Comparison of ENCODE assay signal across 28 cellular contexts in genomic region chr14:50479041-50479440, GRCh38.
"Had no signal": no experiment of that assay in that cellular context is flagged by ENCODE, and none has a peak within 500 bp of the region (broad histone marks: within the 10 kb centered on the region; RNA-seq: fewer than 3 reads in every experiment).

No MANE protein-coding gene starts in this region.

- ATAC-seq: mucosa of descending colon; natural killer cell treated with Interleukin-12 subunit alpha and Interleukin-12 subunit beta and Interleukin-15 and Interleukin-18, amount 100 ng/mL, for 72 hours; sciatic nerve; stimulated activated effector memory CD8-positive, alpha-beta T cell treated with anti-CD3 and anti-CD28 coated beads, Interleukin-12 subunit alpha, Interleukin-12 subunit beta, amount 100 ng/mL, for 72 hours had no signal

- H3K27ac ChIP-seq: coronary artery, esophagus squamous epithelium, neural progenitor cell, parathyroid adenoma, prostate gland, right atrium auricular region, stomach, thyroid gland had no signal

- H3K9me3 Mint-ChIP-seq: natural killer cell treated with Interleukin-12 subunit alpha and Interleukin-12 subunit beta and Interleukin-15 and Interleukin-18, amount 100 ng/mL, for 72 hours; stimulated activated effector memory CD8-positive, alpha-beta T cell treated with anti-CD3 and anti-CD28 coated beads, Interleukin-12 subunit alpha, Interleukin-12 subunit beta, amount 100 ng/mL, for 72 hours; type B pancreatic cell had no signal

- FAIRE-seq: keratinocyte had no signal

- H3K4me3 Mint-ChIP-seq: mesothelial cell of epicardium; naive B cell; natural killer cell treated with Interleukin-12 subunit alpha and Interleukin-12 subunit beta and Interleukin-15 and Interleukin-18, amount 100 ng/mL, for 72 hours; neural progenitor cell; stimulated activated effector memory CD8-positive, alpha-beta T cell treated with anti-CD3 and anti-CD28 coated beads, Interleukin-12 subunit alpha, Interleukin-12 subunit beta, amount 100 ng/mL, for 72 hours; type B pancreatic cell had no signal

- H3K27me3 Mint-ChIP-seq: naive B cell; natural killer cell treated with Interleukin-12 subunit alpha and Interleukin-12 subunit beta and Interleukin-15 and Interleukin-18, amount 100 ng/mL, for 72 hours; type B pancreatic cell had no signal

- DNase-seq: dermis blood vessel endothelial cell; effector memory CD4-positive, alpha-beta T cell; erythroblast; esophagus squamous epithelium; foreskin melanocyte; glutamatergic neuron; mesenchymal stem cell; mucosa of descending colon; naive B cell; stimulated activated CD4-positive, alpha-beta T cell treated with anti-CD3 and anti-CD28 coated beads, Interleukin-12 subunit alpha, Interleukin-12 subunit beta, amount 100 ng/mL, for 4 hours; stimulated activated CD4-positive, alpha-beta T cell treated with anti-CD3 and anti-CD28 coated beads, Interleukin-1b, Interleukin-23, amount 100 ng/mL, for 48 hours; stimulated activated CD4-positive, alpha-beta T cell treated with anti-CD3 and anti-CD28 coated beads, Interleukin-4, amount 100 ng/mL, for 24 hours; stimulated activated naive CD4-positive, alpha-beta T cell treated with Interleukin-2 at 50 U/mL for 16 hours; stomach; thyroid gland had no signal

- H3K9me3 ChIP-seq: esophagus squamous epithelium, mucosa of descending colon, prostate gland, right atrium auricular region, thyroid gland had no signal

- H3K27ac Mint-ChIP-seq: mesothelial cell of epicardium; neural progenitor cell; stimulated activated effector memory CD8-positive, alpha-beta T cell treated with anti-CD3 and anti-CD28 coated beads, Interleukin-12 subunit alpha, Interleukin-12 subunit beta, amount 100 ng/mL, for 72 hours; type B pancreatic cell had no signal

- H3K4me2 ChIP-seq: neural progenitor cell, smooth muscle cell had no signal

- H3K4me3 ChIP-seq: coronary artery, esophagus squamous epithelium, lung, mucosa of descending colon, neural progenitor cell, prostate gland, right atrium auricular region, smooth muscle cell, stomach, thyroid gland had no signal

- H3K4me1 Mint-ChIP-seq: mesothelial cell of epicardium; naive B cell; neural progenitor cell; stimulated activated effector memory CD8-positive, alpha-beta T cell treated with anti-CD3 and anti-CD28 coated beads, Interleukin-12 subunit alpha, Interleukin-12 subunit beta, amount 100 ng/mL, for 72 hours had no signal

- H2AFZ ChIP-seq: neural progenitor cell, parathyroid adenoma had no signal

- H3K27me3 ChIP-seq: esophagus squamous epithelium, neural progenitor cell, right atrium auricular region, stomach, thyroid gland had no signal

- H3K9ac ChIP-seq: neural progenitor cell, parathyroid adenoma had no signal

- H3K4me1 ChIP-seq: esophagus squamous epithelium, neural progenitor cell, parathyroid adenoma, prostate gland, right atrium auricular region, stomach, thyroid gland had no signal
